1 cellular context compared by ENCODE assay signal in genomic region chr15:87582169-87582568, GRCh38.
TF ChIP-seq lines count a peak whose summit lies in the region.

No MANE protein-coding gene starts in this region.

TF ChIP-seq in H1, 55 proteins besides CTCF, POLR2A, EP300 and RAD21 (continued from another document):
- no peak for TF ChIP-seq MAX (IDR thresholded peaks at IDR 0.05)
- no peak for TF ChIP-seq TBP (IDR thresholded peaks at IDR 0.05; ENCODE audit: low read depth, low read length)
- TF ChIP-seq SRF (IDR thresholded peaks at IDR 0.05; ENCODE audit: low read depth, low read length), result no peak
- TF ChIP-seq, protein P1, sequence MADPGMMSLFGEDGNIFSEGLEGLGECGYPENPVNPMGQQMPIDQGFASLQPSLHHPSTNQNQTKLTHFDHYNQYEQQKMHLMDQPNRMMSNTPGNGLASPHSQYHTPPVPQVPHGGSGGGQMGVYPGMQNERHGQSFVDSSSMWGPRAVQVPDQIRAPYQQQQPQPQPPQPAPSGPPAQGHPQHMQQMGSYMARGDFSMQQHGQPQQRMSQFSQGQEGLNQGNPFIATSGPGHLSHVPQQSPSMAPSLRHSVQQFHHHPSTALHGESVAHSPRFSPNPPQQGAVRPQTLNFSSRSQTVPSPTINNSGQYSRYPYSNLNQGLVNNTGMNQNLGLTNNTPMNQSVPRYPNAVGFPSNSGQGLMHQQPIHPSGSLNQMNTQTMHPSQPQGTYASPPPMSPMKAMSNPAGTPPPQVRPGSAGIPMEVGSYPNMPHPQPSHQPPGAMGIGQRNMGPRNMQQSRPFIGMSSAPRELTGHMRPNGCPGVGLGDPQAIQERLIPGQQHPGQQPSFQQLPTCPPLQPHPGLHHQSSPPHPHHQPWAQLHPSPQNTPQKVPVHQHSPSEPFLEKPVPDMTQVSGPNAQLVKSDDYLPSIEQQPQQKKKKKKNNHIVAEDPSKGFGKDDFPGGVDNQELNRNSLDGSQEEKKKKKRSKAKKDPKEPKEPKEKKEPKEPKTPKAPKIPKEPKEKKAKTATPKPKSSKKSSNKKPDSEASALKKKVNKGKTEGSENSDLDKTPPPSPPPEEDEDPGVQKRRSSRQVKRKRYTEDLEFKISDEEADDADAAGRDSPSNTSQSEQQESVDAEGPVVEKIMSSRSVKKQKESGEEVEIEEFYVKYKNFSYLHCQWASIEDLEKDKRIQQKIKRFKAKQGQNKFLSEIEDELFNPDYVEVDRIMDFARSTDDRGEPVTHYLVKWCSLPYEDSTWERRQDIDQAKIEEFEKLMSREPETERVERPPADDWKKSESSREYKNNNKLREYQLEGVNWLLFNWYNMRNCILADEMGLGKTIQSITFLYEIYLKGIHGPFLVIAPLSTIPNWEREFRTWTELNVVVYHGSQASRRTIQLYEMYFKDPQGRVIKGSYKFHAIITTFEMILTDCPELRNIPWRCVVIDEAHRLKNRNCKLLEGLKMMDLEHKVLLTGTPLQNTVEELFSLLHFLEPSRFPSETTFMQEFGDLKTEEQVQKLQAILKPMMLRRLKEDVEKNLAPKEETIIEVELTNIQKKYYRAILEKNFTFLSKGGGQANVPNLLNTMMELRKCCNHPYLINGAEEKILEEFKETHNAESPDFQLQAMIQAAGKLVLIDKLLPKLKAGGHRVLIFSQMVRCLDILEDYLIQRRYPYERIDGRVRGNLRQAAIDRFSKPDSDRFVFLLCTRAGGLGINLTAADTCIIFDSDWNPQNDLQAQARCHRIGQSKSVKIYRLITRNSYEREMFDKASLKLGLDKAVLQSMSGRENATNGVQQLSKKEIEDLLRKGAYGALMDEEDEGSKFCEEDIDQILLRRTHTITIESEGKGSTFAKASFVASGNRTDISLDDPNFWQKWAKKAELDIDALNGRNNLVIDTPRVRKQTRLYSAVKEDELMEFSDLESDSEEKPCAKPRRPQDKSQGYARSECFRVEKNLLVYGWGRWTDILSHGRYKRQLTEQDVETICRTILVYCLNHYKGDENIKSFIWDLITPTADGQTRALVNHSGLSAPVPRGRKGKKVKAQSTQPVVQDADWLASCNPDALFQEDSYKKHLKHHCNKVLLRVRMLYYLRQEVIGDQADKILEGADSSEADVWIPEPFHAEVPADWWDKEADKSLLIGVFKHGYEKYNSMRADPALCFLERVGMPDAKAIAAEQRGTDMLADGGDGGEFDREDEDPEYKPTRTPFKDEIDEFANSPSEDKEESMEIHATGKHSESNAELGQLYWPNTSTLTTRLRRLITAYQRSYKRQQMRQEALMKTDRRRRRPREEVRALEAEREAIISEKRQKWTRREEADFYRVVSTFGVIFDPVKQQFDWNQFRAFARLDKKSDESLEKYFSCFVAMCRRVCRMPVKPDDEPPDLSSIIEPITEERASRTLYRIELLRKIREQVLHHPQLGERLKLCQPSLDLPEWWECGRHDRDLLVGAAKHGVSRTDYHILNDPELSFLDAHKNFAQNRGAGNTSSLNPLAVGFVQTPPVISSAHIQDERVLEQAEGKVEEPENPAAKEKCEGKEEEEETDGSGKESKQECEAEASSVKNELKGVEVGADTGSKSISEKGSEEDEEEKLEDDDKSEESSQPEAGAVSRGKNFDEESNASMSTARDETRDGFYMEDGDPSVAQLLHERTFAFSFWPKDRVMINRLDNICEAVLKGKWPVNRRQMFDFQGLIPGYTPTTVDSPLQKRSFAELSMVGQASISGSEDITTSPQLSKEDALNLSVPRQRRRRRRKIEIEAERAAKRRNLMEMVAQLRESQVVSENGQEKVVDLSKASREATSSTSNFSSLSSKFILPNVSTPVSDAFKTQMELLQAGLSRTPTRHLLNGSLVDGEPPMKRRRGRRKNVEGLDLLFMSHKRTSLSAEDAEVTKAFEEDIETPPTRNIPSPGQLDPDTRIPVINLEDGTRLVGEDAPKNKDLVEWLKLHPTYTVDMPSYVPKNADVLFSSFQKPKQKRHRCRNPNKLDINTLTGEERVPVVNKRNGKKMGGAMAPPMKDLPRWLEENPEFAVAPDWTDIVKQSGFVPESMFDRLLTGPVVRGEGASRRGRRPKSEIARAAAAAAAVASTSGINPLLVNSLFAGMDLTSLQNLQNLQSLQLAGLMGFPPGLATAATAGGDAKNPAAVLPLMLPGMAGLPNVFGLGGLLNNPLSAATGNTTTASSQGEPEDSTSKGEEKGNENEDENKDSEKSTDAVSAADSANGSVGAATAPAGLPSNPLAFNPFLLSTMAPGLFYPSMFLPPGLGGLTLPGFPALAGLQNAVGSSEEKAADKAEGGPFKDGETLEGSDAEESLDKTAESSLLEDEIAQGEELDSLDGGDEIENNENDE (IDR thresholded peaks at IDR 0.05; ENCODE audit: insufficient replicate concordance, low read length), result no peak
- TF ChIP-seq, protein P2, sequence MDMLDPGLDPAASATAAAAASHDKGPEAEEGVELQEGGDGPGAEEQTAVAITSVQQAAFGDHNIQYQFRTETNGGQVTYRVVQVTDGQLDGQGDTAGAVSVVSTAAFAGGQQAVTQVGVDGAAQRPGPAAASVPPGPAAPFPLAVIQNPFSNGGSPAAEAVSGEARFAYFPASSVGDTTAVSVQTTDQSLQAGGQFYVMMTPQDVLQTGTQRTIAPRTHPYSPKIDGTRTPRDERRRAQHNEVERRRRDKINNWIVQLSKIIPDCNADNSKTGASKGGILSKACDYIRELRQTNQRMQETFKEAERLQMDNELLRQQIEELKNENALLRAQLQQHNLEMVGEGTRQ (IDR thresholded peaks at IDR 0.05; ENCODE audit: low read length), result peak; percentile 84
- TF ChIP-seq SAP30 (IDR thresholded peaks at IDR 0.05; ENCODE audit: insufficient read depth, insufficient replicate concordance, low read length), result no peak
- TF ChIP-seq CHD2 (IDR thresholded peaks at IDR 0.05; ENCODE audit: low read length), result no peak
- TF ChIP-seq RFX5 (IDR thresholded peaks at IDR 0.05; ENCODE audit: borderline replicate concordance, low read depth, low read length), result no peak
- TF ChIP-seq ASH2L (IDR thresholded peaks at IDR 0.05; ENCODE audit: low read length), result no peak
- TF ChIP-seq ATF3 (IDR thresholded peaks at IDR 0.05; ENCODE audit: insufficient read depth, low read depth, low read length), result peak; percentile 64
- TF ChIP-seq SIX5 (IDR thresholded peaks at IDR 0.05; ENCODE audit: low read depth, low read length), result peak; percentile 72
- TF ChIP-seq BACH1 (IDR thresholded peaks at IDR 0.05; ENCODE audit: low read length), result no peak
- no peak for TF ChIP-seq RBBP5 (IDR thresholded peaks at IDR 0.05; ENCODE audit: borderline replicate concordance, low read depth, low read length)
- no peak for TF ChIP-seq CHD1 (IDR thresholded peaks at IDR 0.05; ENCODE audit: low read depth, low read length)
- no peak for TF ChIP-seq SIN3A (conservative IDR thresholded peaks at IDR 0.05 in 1 of 2, IDR thresholded peaks at IDR 0.05 in 1 of 2; ENCODE audit: low read depth in 1 of 2, low read length in 2 of 2)
- TF ChIP-seq SP1 (IDR thresholded peaks at IDR 0.05; ENCODE audit: low read depth, low read length), result no peak
- no peak for TF ChIP-seq SP2 (IDR thresholded peaks at IDR 0.05; ENCODE audit: low read length)
- TF ChIP-seq ZNF274 (IDR thresholded peaks at IDR 0.05; ENCODE audit: borderline replicate concordance, extremely low read depth, low read length), result no peak
- TF ChIP-seq JUN (IDR thresholded peaks at IDR 0.05; ENCODE audit: low read depth, low read length), result no peak
- TF ChIP-seq PHF8 (conservative IDR thresholded peaks at IDR 0.05; ENCODE audit: low read depth, low read length), result no peak
- TF ChIP-seq HDAC2 (IDR thresholded peaks at IDR 0.05; ENCODE audit: borderline replicate concordance in 1 of 2, low read depth in 2 of 2, low read length in 2 of 2), result no peak
